12 cellular contexts compared by ENCODE assay signal in genomic region chr1:240765732-240766363, GRCh38.
A peak's percentile ranks its signal among the peaks of the same experiment; 100 is the strongest.
DNase-seq lines count a peak whose midpoint lies in the region; ATAC-seq and TF ChIP-seq lines count a peak whose summit lies in the region.
"Had no signal": no experiment of that assay in that cellular context is flagged by ENCODE, and none has a peak within 500 bp of the region (broad histone marks: within the 10 kb centered on the region; RNA-seq: fewer than 3 reads in every experiment).

No MANE protein-coding gene starts in this region.

- no peaks in the 10 kb centered on the region for H3K36me3 ChIP-seq in SJCRH30
- H3K36me3 ChIP-seq in OCI-LY7 (ENCODE audit: insufficient read depth, low read length), result no peaks in the 10 kb centered on the region

- no peak overlapping the region for H3K4me3 ChIP-seq in SJCRH30
- no peak overlapping the region for H3K4me3 ChIP-seq in fibroblast of mammary gland (ENCODE audit: control insufficient read depth, low read depth, low read length)
- no peak overlapping the region for H3K4me3 ChIP-seq in retinal pigment epithelial cell (ENCODE audit: low read length)
- no peak overlapping the region for H3K4me3 ChIP-seq in OCI-LY7 (ENCODE audit: low read depth, low read length, poor library complexity, severe bottlenecking)

- H3K27me3 Mint-ChIP-seq in effector memory CD8-positive, alpha-beta T cell, result peaks cover 0 to 6% of the 10 kb centered on the region in 2 donors

- no peak overlapping the region for H3K4me2 ChIP-seq in OCI-LY7 (ENCODE audit: low read length)

- intact Hi-C loops in OCI-LY7 (cut with micrococcal nuclease; ENCODE audit: unreplicated experiment), result no loop called here

- H3K27ac Mint-ChIP-seq in effector memory CD8-positive, alpha-beta T cell, result no peak overlapping the region
- H3K27ac Mint-ChIP-seq: stimulated activated effector memory CD8-positive, alpha-beta T cell treated with anti-CD3 and anti-CD28 coated beads, Interleukin-12 subunit alpha, Interleukin-12 subunit beta, amount 100 ng/mL, for 72 hours had no signal

- H3K27me3 ChIP-seq in SJCRH30, result no peaks in the 10 kb centered on the region

- H3K9me3 ChIP-seq in SJCRH30 (replicated peaks) (no peaks in the 10 kb centered on the region), OCI-LY7 (ENCODE audit: low read length) (no peaks in the 10 kb centered on the region)

- TF ChIP-seq CTCF in fibroblast of mammary gland (conservative IDR thresholded peaks at IDR 0.05; ENCODE audit: control insufficient read depth, insufficient read depth, low read depth, low read length) (no peak), retinal pigment epithelial cell (conservative IDR thresholded peaks at IDR 0.05; ENCODE audit: low read depth, low read length) (no peak), OCI-LY7 (conservative IDR thresholded peaks at IDR 0.05; ENCODE audit: low read length) (no peak)

- no peak overlapping the region for H2AFZ ChIP-seq in OCI-LY7 (ENCODE audit: low read length)

- no peaks in the 10 kb centered on the region for H3K4me1 Mint-ChIP-seq in effector memory CD8-positive, alpha-beta T cell (ENCODE audit: low read depth in 2 of 2)
- H3K4me1 Mint-ChIP-seq: stimulated activated effector memory CD8-positive, alpha-beta T cell treated with anti-CD3 and anti-CD28 coated beads, Interleukin-12 subunit alpha, Interleukin-12 subunit beta, amount 100 ng/mL, for 72 hours had no signal

- DNase-seq in GM03348 (ENCODE audit: low spot score) (peak; percentile 45), SJCRH30 (peak; percentile 6 to 7), fibroblast of mammary gland (ENCODE audit: low read depth) (peak; percentile 2), retinal pigment epithelial cell (ENCODE audit: low read depth) (peak; percentile 64), mesenteric fat pad (ENCODE audit: low spot score) (no peak), OCI-LY7 (ENCODE audit: low spot score) (no peak)
- no peak for DNase-seq in effector memory CD8-positive, alpha-beta T cell
- DNase-seq: activated CD8-positive, alpha-beta memory T cell treated with anti-CD3 and anti-CD28 coated beads, Interleukin-2, amount 50 U/mL, for 48 hours; anterior cingulate cortex; NCI-H2081 had no signal

- no peaks in the 10 kb centered on the region for H3K9me2 ChIP-seq in OCI-LY7 (ENCODE audit: insufficient read depth, low read length)

- no peaks in the 10 kb centered on the region for H3K79me2 ChIP-seq in OCI-LY7 (ENCODE audit: insufficient read depth, low read depth, low read length)

- no peak overlapping the region for H3K4me3 Mint-ChIP-seq in effector memory CD8-positive, alpha-beta T cell
- H3K4me3 Mint-ChIP-seq: stimulated activated effector memory CD8-positive, alpha-beta T cell treated with anti-CD3 and anti-CD28 coated beads, Interleukin-12 subunit alpha, Interleukin-12 subunit beta, amount 100 ng/mL, for 72 hours had no signal

- no peaks in the 10 kb centered on the region for H4K20me1 ChIP-seq in OCI-LY7 (ENCODE audit: insufficient read depth, low read length)

- H3K4me1 ChIP-seq in SJCRH30 (peaks cover 9% of the 10 kb centered on the region; the same call in 1 of the 2 replicates), OCI-LY7 (ENCODE audit: insufficient read depth, low read length, poor library complexity, severe bottlenecking) (no peaks in the 10 kb centered on the region)

- peak overlapping the region; percentile 33; the same call in 1 of the 2 replicates for H3K27ac ChIP-seq in SJCRH30
- H3K27ac ChIP-seq in OCI-LY7 (ENCODE audit: low read depth, low read length, poor library complexity, severe bottlenecking), result no peak overlapping the region

- POLR2A ChIA-PET in OCI-LY7 (lab: Charles Lee), result no interaction called here

- CTCF ChIA-PET in OCI-LY7 (lab: Charles Lee; ENCODE audit: unreplicated experiment), result no interaction called here

- H3K9me3 Mint-ChIP-seq in effector memory CD8-positive, alpha-beta T cell, result peaks cover 0 to 9% of the 10 kb centered on the region in 2 donors
- H3K9me3 Mint-ChIP-seq: stimulated activated effector memory CD8-positive, alpha-beta T cell treated with anti-CD3 and anti-CD28 coated beads, Interleukin-12 subunit alpha, Interleukin-12 subunit beta, amount 100 ng/mL, for 72 hours had no signal

- no TSS peak for BruUV-seq in OCI-LY7 (replicated peaks; lab: Mats Ljungman, UMichigan)

- no peak for ATAC-seq in HG03439 (IDR thresholded peaks at IDR 0.05; ENCODE audit: unreplicated experiment)
- ATAC-seq in effector memory CD8-positive, alpha-beta T cell (replicated peaks), result no peak
- ATAC-seq: stimulated activated effector memory CD8-positive, alpha-beta T cell treated with anti-CD3 and anti-CD28 coated beads, Interleukin-12 subunit alpha, Interleukin-12 subunit beta, amount 100 ng/mL, for 72 hours had no signal

- no peaks in the 10 kb centered on the region for H3K36me3 Mint-ChIP-seq in effector memory CD8-positive, alpha-beta T cell (ENCODE audit: insufficient read depth)
- H3K36me3 Mint-ChIP-seq: stimulated activated effector memory CD8-positive, alpha-beta T cell treated with anti-CD3 and anti-CD28 coated beads, Interleukin-12 subunit alpha, Interleukin-12 subunit beta, amount 100 ng/mL, for 72 hours had no signal

Comparison
In these comparisons a context has a peak if more than half of its experiments do, and no peak if none do; other contexts are left out.
1. DNase-seq: peak in GM03348 (single experiment), SJCRH30 (2 of 2), fibroblast of mammary gland (single experiment) and retinal pigment epithelial cell (single experiment); none in mesenteric fat pad (single experiment), OCI-LY7 (single experiment) and effector memory CD8-positive, alpha-beta T cell (0 of 3).